Comparison of ENCODE assay signal across 1 cellular context in the genomic region with DNA sequence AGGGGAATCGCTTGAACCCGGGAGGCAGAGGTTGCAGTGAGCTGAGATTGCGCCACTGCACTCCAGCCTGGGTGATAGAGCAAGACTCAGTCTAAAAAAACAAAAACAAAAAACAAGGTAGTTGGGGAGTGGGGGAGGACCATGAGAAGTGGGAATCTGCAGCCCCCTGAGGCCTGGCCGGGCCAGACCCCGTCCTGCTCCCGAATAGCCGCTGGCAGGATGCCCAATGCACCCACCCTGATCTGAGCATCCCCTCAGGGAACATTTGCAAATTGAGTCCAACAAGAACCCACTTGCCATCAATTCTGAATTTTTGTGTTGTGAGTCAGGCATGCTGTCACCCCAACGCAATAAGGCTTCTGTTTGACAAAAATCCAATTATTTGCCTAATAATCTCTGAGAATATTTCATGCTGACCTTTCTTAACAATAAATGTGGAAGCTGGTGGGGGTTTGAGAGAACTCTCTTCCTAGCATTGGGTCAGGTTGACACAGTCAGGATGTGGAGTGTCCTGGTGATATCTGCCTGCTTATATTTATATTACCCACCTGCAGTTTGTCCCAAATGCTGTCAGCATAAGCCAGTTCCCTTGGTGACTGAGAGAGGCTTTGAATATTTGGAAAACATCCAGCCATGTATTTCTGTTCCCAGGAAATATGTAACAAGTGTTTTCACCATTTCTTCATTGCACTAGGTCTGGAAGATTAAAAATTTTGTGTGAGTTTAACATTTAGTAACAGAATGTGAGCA.
TF ChIP-seq lines count a peak whose summit lies in the region.

No MANE protein-coding gene starts in this region.

TF ChIP-seq in HepG2, 621 proteins besides CTCF, POLR2A, EP300 and RAD21:
- TF ChIP-seq, protein P1, sequence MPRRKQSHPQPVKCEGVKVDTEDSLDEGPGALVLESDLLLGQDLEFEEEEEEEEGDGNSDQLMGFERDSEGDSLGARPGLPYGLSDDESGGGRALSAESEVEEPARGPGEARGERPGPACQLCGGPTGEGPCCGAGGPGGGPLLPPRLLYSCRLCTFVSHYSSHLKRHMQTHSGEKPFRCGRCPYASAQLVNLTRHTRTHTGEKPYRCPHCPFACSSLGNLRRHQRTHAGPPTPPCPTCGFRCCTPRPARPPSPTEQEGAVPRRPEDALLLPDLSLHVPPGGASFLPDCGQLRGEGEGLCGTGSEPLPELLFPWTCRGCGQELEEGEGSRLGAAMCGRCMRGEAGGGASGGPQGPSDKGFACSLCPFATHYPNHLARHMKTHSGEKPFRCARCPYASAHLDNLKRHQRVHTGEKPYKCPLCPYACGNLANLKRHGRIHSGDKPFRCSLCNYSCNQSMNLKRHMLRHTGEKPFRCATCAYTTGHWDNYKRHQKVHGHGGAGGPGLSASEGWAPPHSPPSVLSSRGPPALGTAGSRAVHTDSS (CRISPR knock-in tag; conservative IDR thresholded peaks at IDR 0.05), result no peak
- TF ChIP-seq, protein P2, sequence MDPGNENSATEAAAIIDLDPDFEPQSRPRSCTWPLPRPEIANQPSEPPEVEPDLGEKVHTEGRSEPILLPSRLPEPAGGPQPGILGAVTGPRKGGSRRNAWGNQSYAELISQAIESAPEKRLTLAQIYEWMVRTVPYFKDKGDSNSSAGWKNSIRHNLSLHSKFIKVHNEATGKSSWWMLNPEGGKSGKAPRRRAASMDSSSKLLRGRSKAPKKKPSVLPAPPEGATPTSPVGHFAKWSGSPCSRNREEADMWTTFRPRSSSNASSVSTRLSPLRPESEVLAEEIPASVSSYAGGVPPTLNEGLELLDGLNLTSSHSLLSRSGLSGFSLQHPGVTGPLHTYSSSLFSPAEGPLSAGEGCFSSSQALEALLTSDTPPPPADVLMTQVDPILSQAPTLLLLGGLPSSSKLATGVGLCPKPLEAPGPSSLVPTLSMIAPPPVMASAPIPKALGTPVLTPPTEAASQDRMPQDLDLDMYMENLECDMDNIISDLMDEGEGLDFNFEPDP (CRISPR knock-in tag; conservative IDR thresholded peaks at IDR 0.05), result 0 out of 2 replicates have a peak, but pooled peaks have one; percentile 19
- no peak for TF ChIP-seq ZFP41 (CRISPR knock-in tag; IDR thresholded peaks at IDR 0.05; ENCODE audit: borderline replicate concordance)
- TF ChIP-seq ZNF143 (CRISPR knock-in tag; IDR thresholded peaks at IDR 0.05), result no peak
